ENCODE assay signal across 8 cellular contexts in genomic region chr19:38851622-38852230, GRCh38. TPM values are rescaled to one million over a fixed set of nuclear protein-coding genes. Genes with fewer than 3 reads are reported as not detected.
DNase-seq lines count a peak whose midpoint lies in the region; TF ChIP-seq lines count a peak whose summit lies in the region.

No MANE protein-coding gene starts in this region.

- H3K4me2 ChIP-seq in H9 (ENCODE audit: insufficient read depth, insufficient read length, low read length), result peak overlapping the region; percentile 97

- peak overlapping the region; percentile 83 for H3K18ac ChIP-seq in H9 (ENCODE audit: insufficient read length, low read depth, low read length)

- H2BK5ac ChIP-seq in H9 (ENCODE audit: insufficient read length, low read length), result no peak overlapping the region

- H3K4me1 ChIP-seq in H9 (ENCODE audit: insufficient read depth, low read length) (no peaks in the 10 kb centered on the region), ascending aorta (peaks cover 16 to 33% of the 10 kb centered on the region in 2 donors), rectal smooth muscle tissue (ENCODE audit: control insufficient read depth, insufficient read depth, low read length) (peaks cover 14% of the 10 kb centered on the region), uterus (peaks cover 8 to 24% of the 10 kb centered on the region in 2 donors)

- peak overlapping the region; percentile 92 to 95 for H3K4me3 Mint-ChIP-seq in H9
- peak overlapping the region; percentile 86 for H3K4me3 Mint-ChIP-seq in T-helper 2 cell treated with Interferon-gamma antibody and Interleukin-4, amounts not matched to agents 5 μg/mL and 100 μg/mL, for 36 hours

- no peak overlapping the region for H2BK12ac ChIP-seq in H9 (ENCODE audit: insufficient read length, low read depth, low read length)

- H3K9me3 ChIP-seq in H9 (ENCODE audit: control insufficient read depth, low read depth, low read length), result no peaks in the 10 kb centered on the region
- no peaks in the 10 kb centered on the region for H3K9me3 ChIP-seq in ascending aorta
- H3K9me3 ChIP-seq in uterus, result no peaks in the 10 kb centered on the region

- H3K27me3 ChIP-seq in H9 (ENCODE audit: insufficient read depth, low read length) (no peaks in the 10 kb centered on the region), ascending aorta (no peaks in the 10 kb centered on the region), rectal smooth muscle tissue (ENCODE audit: control insufficient read depth, insufficient read depth, low read length) (no peaks in the 10 kb centered on the region), uterus (no peaks in the 10 kb centered on the region)

- H4K8ac ChIP-seq in H9 (replicated peaks; ENCODE audit: insufficient read length, low read depth, low read length), result no peak overlapping the region

- H3K27me3 Mint-ChIP-seq in H9 (ENCODE audit: low read depth), result peaks cover 5% of the 10 kb centered on the region
- no peaks in the 10 kb centered on the region for H3K27me3 Mint-ChIP-seq in T-helper 2 cell treated with Interferon-gamma antibody and Interleukin-4, amounts not matched to agents 5 μg/mL and 100 μg/mL, for 36 hours (ENCODE audit: low read depth)

- H3K23ac ChIP-seq in H9 (ENCODE audit: insufficient read length, low read depth, low read length), result no peak overlapping the region

- H3K56ac ChIP-seq in H9 (ENCODE audit: insufficient read length, low read depth, low read length), result no peak overlapping the region

- H3K79me1 ChIP-seq in H9 (ENCODE audit: insufficient read depth, low read depth, low read length, poor library complexity, severe bottlenecking), result peaks cover 3% of the 10 kb centered on the region

- peak; percentile 88 to 91 for TF ChIP-seq POLR2A in uterus (IDR thresholded peaks at IDR 0.05)

- no peak overlapping the region for H2AFZ ChIP-seq in H9 (ENCODE audit: low read length)

- DNase-seq in COLO829 (ENCODE audit: low spot score) (peak; percentile 85), H9 (peak; percentile 91), NCI-H187 (lab: John Stamatoyannopoulos, UW) (peak; percentile 33 to 93), ascending aorta (ENCODE audit: low spot score in 2 of 2) (peak; percentile 75 to 96), hepatic stellate cell (ENCODE audit: low spot score) (peak; percentile 87), uterus (peak; percentile 93 to 94)
- DNase-seq in T-helper 2 cell treated with Interferon-gamma antibody and Interleukin-4, amounts not matched to agents 5 μg/mL and 100 μg/mL, for 36 hours (ENCODE audit: low spot score), result peak; percentile 92

- H2AK5ac ChIP-seq in H9 (ENCODE audit: insufficient read length, low read length), result no peak overlapping the region

- intact Hi-C loops in ascending aorta (cut with DNase I) (loop anchor here (1.0 to 5.0 kb wide), 8 partner anchors 18 to 551 kb away; partner anchors contain the start of genes EIF3K, FAM98C, GGN and SAMD4B), uterus (cut with DNase I; ENCODE audit: low total_unique reads) (no loop called here)

- H4K91ac ChIP-seq in H9 (ENCODE audit: insufficient read length, low read depth, low read length), result no peak overlapping the region

- peaks cover 16% of the 10 kb centered on the region for H3K79me2 ChIP-seq in H9 (ENCODE audit: insufficient read depth, low read length)

- peaks cover 14 to 19% of the 10 kb centered on the region in 2 experiments for H3K9me3 Mint-ChIP-seq in H9
- peaks cover 3% of the 10 kb centered on the region for H3K9me3 Mint-ChIP-seq in T-helper 2 cell treated with Interferon-gamma antibody and Interleukin-4, amounts not matched to agents 5 μg/mL and 100 μg/mL, for 36 hours

- no peak overlapping the region for H4K5ac ChIP-seq in H9 (ENCODE audit: insufficient read length, low read depth, low read length)

- H3K36me3 Mint-ChIP-seq in H9 (ENCODE audit: insufficient read depth in 1 of 3, low read depth in 3 of 3), result peaks cover 26 to 37% (median 28%) of the 10 kb centered on the region in 3 experiments
- peaks cover 25% of the 10 kb centered on the region for H3K36me3 Mint-ChIP-seq in T-helper 2 cell treated with Interferon-gamma antibody and Interleukin-4, amounts not matched to agents 5 μg/mL and 100 μg/mL, for 36 hours (ENCODE audit: low read depth)

- H3K27ac ChIP-seq in H9 (ENCODE audit: insufficient read length, low read depth, low read length) (no peak overlapping the region), ascending aorta (peak overlapping the region; percentile 98 to 99), rectal smooth muscle tissue (ENCODE audit: low read depth, low read length) (peak overlapping the region; percentile 98), uterus (peak overlapping the region; percentile 98 to 99)

- no peak overlapping the region for H2BK15ac ChIP-seq in H9 (ENCODE audit: low read depth, low read length)

- H3K4me1 Mint-ChIP-seq in H9, result peaks cover 27 to 36% of the 10 kb centered on the region in 2 experiments
- H3K4me1 Mint-ChIP-seq in T-helper 2 cell treated with Interferon-gamma antibody and Interleukin-4, amounts not matched to agents 5 μg/mL and 100 μg/mL, for 36 hours (ENCODE audit: low read depth), result peaks cover 36% of the 10 kb centered on the region

- H4K20me1 ChIP-seq in H9 (ENCODE audit: control insufficient read depth, insufficient read depth, insufficient read length), result peaks cover 2% of the 10 kb centered on the region

- no CpG with 5 or more reads among the region's 67 CpGs for WGBS in H9 (ENCODE audit: extremely low coverage, insufficient read length, low lambda C conversion rate)

- H3K4ac ChIP-seq in H9 (ENCODE audit: low read depth, low read length), result no peak overlapping the region

- TF ChIP-seq CTCF in H9 (conservative IDR thresholded peaks at IDR 0.05) (no peak), ascending aorta (IDR thresholded peaks at IDR 0.05) (no peak), uterus (IDR thresholded peaks at IDR 0.05) (peak in 1 of 4 experiments; percentile 26)

- H3K9ac ChIP-seq in H9 (ENCODE audit: extremely low read depth, insufficient read length, low read length) (no peak overlapping the region), rectal smooth muscle tissue (ENCODE audit: low read length) (peak overlapping the region; percentile 88)

- H3K36me3 ChIP-seq in ascending aorta, result peaks cover 8 to 10% of the 10 kb centered on the region in 2 donors
- H3K36me3 ChIP-seq in rectal smooth muscle tissue (ENCODE audit: control insufficient read depth, insufficient read depth, low read length), result peaks cover 11% of the 10 kb centered on the region
- H3K36me3 ChIP-seq in uterus, result no peaks in the 10 kb centered on the region

- H2BK120ac ChIP-seq in H9 (ENCODE audit: low read depth, low read length, poor library complexity, severe bottlenecking), result no peak overlapping the region

- peak overlapping the region; percentile 97 to 99 (median 98) for H3K27ac Mint-ChIP-seq in H9
- H3K27ac Mint-ChIP-seq in T-helper 2 cell treated with Interferon-gamma antibody and Interleukin-4, amounts not matched to agents 5 μg/mL and 100 μg/mL, for 36 hours, result peak overlapping the region; percentile 100

- peak overlapping the region; percentile 74 for H3K14ac ChIP-seq in H9 (ENCODE audit: insufficient read depth, low read length)

- no peak overlapping the region for H3T11ph ChIP-seq in H9 (ENCODE audit: low read length)

- peak overlapping the region; percentile 77 to 81 for H3K4me3 ChIP-seq in ascending aorta
- peak overlapping the region; percentile 90 for H3K4me3 ChIP-seq in rectal smooth muscle tissue (ENCODE audit: low read length)
- peak overlapping the region; percentile 78 to 79 for H3K4me3 ChIP-seq in uterus

- no peak overlapping the region for H2BK20ac ChIP-seq in H9 (ENCODE audit: low read depth, low read length, poor library complexity, severe bottlenecking)

- H3K23me2 ChIP-seq in H9 (ENCODE audit: insufficient read length, low read depth, low read length, poor library complexity, severe bottlenecking), result peaks cover 26% of the 10 kb centered on the region

RNA-seq across cellular contexts. Expression of gene HNRNPL, which starts 1.9 kb away (rescaled TPM):
- total RNA-seq in H9 (2021) (704 and 710 TPM in 2 replicates), ascending aorta (110 TPM), uterus (100 to 1,000 TPM in 2 of 4 donors, 10 to 100 TPM in 2; 65.8 to 353 (median 177) TPM)

RNA-seq across cellular contexts. Expression of gene ECH1, which starts 20.1 kb away (rescaled TPM):
- total RNA-seq in H9 (2021) (141 and 145 TPM in 2 replicates), ascending aorta (67.6 TPM), uterus (100 to 1,000 TPM in 1 of 4 donors, 10 to 100 TPM in 3; 27.7 to 188 (median 70.3) TPM)

RNA-seq across cellular contexts. Expression of gene RINL, which starts 26.3 kb away (rescaled TPM):
- total RNA-seq in H9 (2021), result 6.4 and 7.3 TPM in 2 replicates
- 7.0 TPM for total RNA-seq in ascending aorta
- total RNA-seq in uterus, result 100 to 1,000 TPM in 1 of 4 donors, 1 to 10 TPM in 3; 3.3 to 308 (median 5.0) TPM

RNA-seq across cellular contexts. Expression of gene LGALS4, which starts 39.0 kb away (rescaled TPM):
- total RNA-seq in H9 (2021), result 0.37 and 0.68 TPM in 2 replicates
- total RNA-seq in ascending aorta, result not detected
- 1 to 10 TPM in 2 of 4 donors, under 1 TPM in 1, not detected in 1; 0.51 to 4.7 (median 3.6) TPM for total RNA-seq in uterus

RNA-seq across cellular contexts. Expression of gene SIRT2, which starts 47.7 kb away (rescaled TPM):
- 8.4 and 9.2 TPM in 2 replicates for total RNA-seq in H9 (2021)
- total RNA-seq in ascending aorta, result 53.1 TPM
- total RNA-seq in uterus, result 100 to 1,000 TPM in 2 of 4 donors, 10 to 100 TPM in 2; 46.0 to 171 (median 80.2) TPM
